2 cellular contexts compared by ENCODE assay signal in the genomic region with DNA sequence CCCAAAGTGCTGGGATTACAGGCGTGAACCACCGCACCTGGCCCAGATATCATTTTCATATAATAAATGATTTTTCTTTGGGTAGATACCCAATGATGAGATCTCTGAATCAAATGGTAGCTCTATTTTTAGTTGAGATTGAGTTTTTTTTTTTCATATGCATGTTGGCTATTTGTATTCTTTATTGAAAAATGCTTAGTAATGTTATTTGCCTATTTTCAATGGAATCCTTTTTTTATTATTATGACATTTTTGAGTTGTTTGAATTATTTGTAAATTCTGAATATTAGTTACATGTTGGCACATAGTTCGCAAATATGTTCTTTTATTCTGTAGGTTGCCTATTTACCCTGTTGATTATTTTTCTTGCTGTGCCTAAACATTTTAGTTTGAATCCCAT.
TF ChIP-seq lines count a peak whose summit lies in the region.

No MANE protein-coding gene starts in this region.

TF ChIP-seq in HepG2, 621 proteins besides CTCF, POLR2A, EP300 and RAD21:
- TF ChIP-seq ZBTB42 (CRISPR knock-in tag; IDR thresholded peaks at IDR 0.05) = no peak
- no peak for TF ChIP-seq ZFP82 (CRISPR knock-in tag; IDR thresholded peaks at IDR 0.05; ENCODE audit: borderline replicate concordance)
- TF ChIP-seq MAFF (IDR thresholded peaks at IDR 0.05; ENCODE audit: low read depth, low read length) = peak; percentile 48; the same call in 1 of the 2 replicates
- peak in 1 of 2 experiments; percentile 55; a peak in 2 of 4 replicates for TF ChIP-seq MAFK (conservative IDR thresholded peaks at IDR 0.05 in 1 of 2, IDR thresholded peaks at IDR 0.05 in 1 of 2; ENCODE audit: low read length in 2 of 2)
- TF ChIP-seq ZNF547 (CRISPR knock-in tag; IDR thresholded peaks at IDR 0.05) = no peak

TF ChIP-seq in K562, 482 proteins besides CTCF, POLR2A, EP300 and RAD21:
- TF ChIP-seq TCF7 (IDR thresholded peaks at IDR 0.05; ENCODE audit: borderline replicate concordance) = no peak
- no peak for TF ChIP-seq RAD51 (IDR thresholded peaks at IDR 0.05; ENCODE audit: borderline replicate concordance, low read depth)
- peak; percentile 63 for TF ChIP-seq ZNF316 (IDR thresholded peaks at IDR 0.05)
- TF ChIP-seq, protein P1, sequence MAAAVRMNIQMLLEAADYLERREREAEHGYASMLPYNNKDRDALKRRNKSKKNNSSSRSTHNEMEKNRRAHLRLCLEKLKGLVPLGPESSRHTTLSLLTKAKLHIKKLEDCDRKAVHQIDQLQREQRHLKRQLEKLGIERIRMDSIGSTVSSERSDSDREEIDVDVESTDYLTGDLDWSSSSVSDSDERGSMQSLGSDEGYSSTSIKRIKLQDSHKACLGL (CRISPR knock-in tag; IDR thresholded peaks at IDR 0.05; ENCODE audit: borderline replicate concordance, poor library complexity, severe bottlenecking) = no peak
- TF ChIP-seq LCOR (CRISPR knock-in tag; IDR thresholded peaks at IDR 0.05) = no peak
- TF ChIP-seq ZBTB7A (IDR thresholded peaks at IDR 0.05; ENCODE audit: borderline replicate concordance, control insufficient read depth, low read depth, low read length) = no peak
